Comparison of ENCODE assay signal across 11 cellular contexts in the genomic region with DNA sequence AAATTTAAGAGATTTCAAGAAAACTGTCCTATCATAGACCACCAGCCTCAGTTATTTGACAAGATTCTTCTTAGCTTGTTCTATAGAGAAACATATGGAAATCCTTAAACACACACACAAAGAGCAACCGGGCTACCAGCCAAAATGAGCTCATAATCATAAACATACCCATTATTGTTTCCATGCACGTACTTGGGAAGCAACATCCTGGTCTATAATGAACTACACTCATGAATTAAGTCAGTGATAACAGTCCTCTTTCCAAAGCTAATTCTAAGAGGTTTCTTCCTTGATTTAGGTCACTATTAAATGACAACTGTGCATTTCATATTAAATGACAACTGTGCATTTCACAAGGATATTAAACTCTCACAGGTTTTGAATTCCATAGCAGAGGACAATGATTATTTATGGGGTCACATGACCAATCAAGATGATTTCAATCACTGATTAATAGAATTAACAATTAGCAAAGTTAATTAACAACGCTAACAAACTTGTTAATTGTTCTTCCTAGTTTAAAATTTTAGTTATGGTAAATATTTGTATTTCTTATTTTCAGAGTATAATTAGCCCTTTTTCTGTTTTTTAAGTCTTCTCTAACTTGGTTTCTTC.
DNase-seq lines count a peak whose midpoint lies in the region; ATAC-seq and TF ChIP-seq lines count a peak whose summit lies in the region.
"Had no signal": no experiment of that assay in that cellular context is flagged by ENCODE, and none has a peak within 500 bp of the region (broad histone marks: within the 10 kb centered on the region; RNA-seq: fewer than 3 reads in every experiment).

No MANE protein-coding gene starts in this region.

- 54 to 68% (median 64%) methylated on average over 3 of the region's 3 CpGs for WGBS in heart left ventricle, 4 donors

- H3K9me3 Mint-ChIP-seq in chondrocyte (ENCODE audit: low read depth) (no peaks in the 10 kb centered on the region), osteocyte (ENCODE audit: unreplicated experiment) (no peaks in the 10 kb centered on the region)

- H3K36me3 ChIP-seq in heart left ventricle: peaks cover 0 to 24% (median 0%) of the 10 kb centered on the region in 9 donors
- H3K36me3 ChIP-seq: WERI-Rb-1 had no signal

- H3K27me3 ChIP-seq in heart left ventricle: no peaks in the 10 kb centered on the region

- DNase-seq in H4 (ENCODE audit: low spot score) (peak; percentile 44), NCI-H345 treated with DMSO at 0.1 percent for 48 hours (lab: John Stamatoyannopoulos, UW; ENCODE audit: unreplicated experiment) (peak; percentile 5), chondrocyte (ENCODE audit: low spot score) (no peak), osteocyte (ENCODE audit: extremely low spot score, unreplicated experiment) (no peak), cortex of kidney (lab: John Stamatoyannopoulos, UW) (no peak), heart left ventricle (no peak), NCI-H82 (lab: John Stamatoyannopoulos, UW) (no peak)
- DNase-seq: activated effector memory CD4-positive, alpha-beta T cell treated with anti-CD3 and anti-CD28 coated beads, Interleukin-2, amount 50 U/mL, for 16 hours; WERI-Rb-1 had no signal

- H3K36me3 Mint-ChIP-seq in chondrocyte (ENCODE audit: low read depth) (peaks cover 3% of the 10 kb centered on the region), osteocyte (ENCODE audit: unreplicated experiment) (peaks cover 5% of the 10 kb centered on the region)

- ATAC-seq in heart left ventricle (no peak), GM21367 (IDR thresholded peaks at IDR 0.05; ENCODE audit: unreplicated experiment) (no peak)
- ATAC-seq: left lobe of liver had no signal

- H3K4me1 Mint-ChIP-seq in chondrocyte (ENCODE audit: low read depth): peaks cover 92% of the 10 kb centered on the region
- peaks cover 82% of the 10 kb centered on the region for H3K4me1 Mint-ChIP-seq in osteocyte (ENCODE audit: unreplicated experiment)

- H3K4me3 ChIP-seq in heart left ventricle: no peak overlapping the region

- H3K27ac Mint-ChIP-seq in chondrocyte (ENCODE audit: unreplicated experiment) (peak overlapping the region; percentile 96), osteocyte (ENCODE audit: unreplicated experiment) (peak overlapping the region; percentile 96)

- H3K9me3 ChIP-seq in heart left ventricle: no peaks in the 10 kb centered on the region

- peak overlapping the region; percentile 42 for H3K4me3 Mint-ChIP-seq in chondrocyte (ENCODE audit: unreplicated experiment)
- H3K4me3 Mint-ChIP-seq in osteocyte (ENCODE audit: unreplicated experiment): no peak overlapping the region

- H3K27ac ChIP-seq in heart left ventricle: no peak overlapping the region
- H3K27ac ChIP-seq: WERI-Rb-1 had no signal

- no peak for TF ChIP-seq POLR2A in heart left ventricle (IDR thresholded peaks at IDR 0.05)

- intact Hi-C loops in heart left ventricle (cut with DNase I): no loop called here

- TF ChIP-seq CTCF in chondrocyte (IDR thresholded peaks at IDR 0.05) (no peak), osteocyte (IDR thresholded peaks at IDR 0.05) (no peak), heart left ventricle (IDR thresholded peaks at IDR 0.05) (no peak)

- peaks cover 0 to 42% (median 27%) of the 10 kb centered on the region in 12 donors for H3K4me1 ChIP-seq in heart left ventricle

- H3K27me3 Mint-ChIP-seq in chondrocyte (ENCODE audit: low read depth): no peaks in the 10 kb centered on the region
- H3K27me3 Mint-ChIP-seq in osteocyte (ENCODE audit: unreplicated experiment): no peaks in the 10 kb centered on the region

Comparison
In these comparisons a context has a peak if more than half of its experiments do, and no peak if none do; other contexts are left out.
1. DNase-seq: peak in H4 (single experiment) and NCI-H345 treated with DMSO at 0.1 percent for 48 hours (single experiment); none in chondrocyte (single experiment), osteocyte (single experiment), cortex of kidney (single experiment), heart left ventricle (0 of 5) and NCI-H82 (single experiment).